In the genomic region with DNA sequence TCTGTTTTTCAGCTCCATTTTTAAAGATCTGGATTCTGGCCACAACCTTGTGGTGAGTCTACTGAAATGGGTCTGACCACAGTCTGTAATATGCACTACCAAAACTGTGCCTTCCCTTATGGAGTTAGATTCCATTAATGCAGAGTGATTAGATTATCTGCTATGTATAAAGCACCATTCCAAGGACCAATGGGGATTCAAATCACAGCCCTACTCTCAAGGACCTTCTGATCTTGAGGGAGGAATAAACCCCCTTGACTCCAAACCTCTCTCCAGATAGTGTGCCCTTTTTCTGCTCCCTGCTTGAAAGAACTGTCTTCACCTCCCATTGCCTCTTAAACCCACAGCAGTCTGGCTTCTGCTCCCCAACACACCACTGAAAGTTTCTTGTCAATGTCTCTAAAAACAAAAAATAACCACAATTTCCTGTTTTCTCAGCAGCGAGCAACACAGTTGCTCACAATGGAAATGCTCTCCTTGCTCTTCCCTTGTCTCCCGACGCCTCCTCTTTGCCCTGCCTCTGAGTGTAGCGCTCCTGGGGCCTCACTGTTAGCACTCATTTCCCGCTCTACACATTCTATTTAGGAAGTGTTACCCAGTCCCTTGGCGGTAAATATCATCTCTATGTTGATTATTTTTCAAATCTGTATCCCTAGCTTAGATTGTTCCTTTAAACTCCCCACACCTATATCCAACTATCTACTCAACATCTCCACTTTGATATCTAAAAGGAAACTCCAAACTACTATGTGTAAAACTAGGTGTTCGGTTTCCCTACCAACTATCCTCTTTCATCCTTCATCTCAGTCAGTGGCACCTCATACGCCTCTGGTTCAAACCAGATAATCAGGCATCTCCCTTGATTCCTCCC, we compare ENCODE assay signal across 1 cellular context.
TF ChIP-seq lines count a peak whose summit lies in the region.

No MANE protein-coding gene starts in this region.

TF ChIP-seq in GM23338, 12 proteins besides CTCF, POLR2A, EP300 and RAD21 (continued from another document):
- TF ChIP-seq NANOG (IDR thresholded peaks at IDR 0.05; ENCODE audit: borderline replicate concordance): no peak
- no peak for TF ChIP-seq CREB1 (CRISPR knock-in tag; IDR thresholded peaks at IDR 0.05; ENCODE audit: low read depth)
- TF ChIP-seq ZNF331 (CRISPR knock-in tag; IDR thresholded peaks at IDR 0.05; ENCODE audit: low read depth): no peak
- no peak for TF ChIP-seq EZH2 (IDR thresholded peaks at IDR 0.05; ENCODE audit: low read depth, unreplicated experiment)
- TF ChIP-seq JUNB (IDR thresholded peaks at IDR 0.05; ENCODE audit: unreplicated experiment): no peak
